14 cellular contexts compared by ENCODE assay signal in genomic region chr1:167800241-167800640, GRCh38.
"Had no signal": no experiment of that assay in that cellular context is flagged by ENCODE, and none has a peak within 500 bp of the region (broad histone marks: within the 10 kb centered on the region; RNA-seq: fewer than 3 reads in every experiment).

No MANE protein-coding gene starts in this region.

- DNase-seq: activated CD4-positive, alpha-beta T cell treated with anti-CD3 and anti-CD28 coated beads, Interleukin-2, amount 10 ng/mL, durations not matched to agents 7 days and 5 days; activated CD8-positive, alpha-beta memory T cell treated with anti-CD3 and anti-CD28 coated beads, Interleukin-2, amount 50 U/mL, for 48 hours; activated gamma-delta T cell; activated T-cell treated with anti-CD3 and anti-CD28 coated beads, Interleukin-2, amount 50 U/mL, for 72 hours; amniotic stem cell; caudate nucleus; nephron progenitor cell; stimulated activated CD4-positive, alpha-beta T cell treated with anti-CD3 and anti-CD28 coated beads, Interleukin-2, amount 100 ng/mL, for 24 hours; stomach had no signal

- H3K27me3 ChIP-seq: stomach had no signal

- FAIRE-seq: colon, endometrium had no signal

- H3K9me3 Mint-ChIP-seq: activated CD4-positive, alpha-beta T cell treated with anti-CD3 and anti-CD28 coated beads, Interleukin-2, amount 10 ng/mL, durations not matched to agents 7 days and 5 days; activated naive CD4-positive, alpha-beta T cell treated with anti-CD3 and anti-CD28 coated beads, Interleukin-2, amount 50 U/mL, for 72 hours; activated T-cell treated with anti-CD3 and anti-CD28 coated beads, Interleukin-2, amount 50 U/mL, for 72 hours had no signal

- ATAC-seq: activated naive CD4-positive, alpha-beta T cell treated with anti-CD3 and anti-CD28 coated beads, Interleukin-2, amount 50 U/mL, for 72 hours; activated T-cell treated with anti-CD3 and anti-CD28 coated beads, Interleukin-2, amount 50 U/mL, for 72 hours; sciatic nerve had no signal

- H3K27me3 Mint-ChIP-seq: activated CD4-positive, alpha-beta T cell treated with anti-CD3 and anti-CD28 coated beads, Interleukin-2, amount 10 ng/mL, durations not matched to agents 7 days and 5 days had no signal

- H3K27ac Mint-ChIP-seq: activated CD4-positive, alpha-beta T cell treated with anti-CD3 and anti-CD28 coated beads, Interleukin-2, amount 10 ng/mL, durations not matched to agents 7 days and 5 days; activated T-cell treated with anti-CD3 and anti-CD28 coated beads, Interleukin-2, amount 50 U/mL, for 72 hours; nephron progenitor cell had no signal

- H3K4me3 ChIP-seq: stomach, thoracic aorta had no signal

- H3K36me3 ChIP-seq: stomach, thoracic aorta had no signal

- H3K4me3 Mint-ChIP-seq: activated CD4-positive, alpha-beta T cell treated with anti-CD3 and anti-CD28 coated beads, Interleukin-2, amount 10 ng/mL, durations not matched to agents 7 days and 5 days; activated T-cell treated with anti-CD3 and anti-CD28 coated beads, Interleukin-2, amount 50 U/mL, for 72 hours; nephron progenitor cell had no signal

- H3K27ac ChIP-seq: thoracic aorta had no signal

- H3K9me3 ChIP-seq: stomach, thoracic aorta had no signal
